28 cellular contexts compared by ENCODE assay signal in the genomic region with DNA sequence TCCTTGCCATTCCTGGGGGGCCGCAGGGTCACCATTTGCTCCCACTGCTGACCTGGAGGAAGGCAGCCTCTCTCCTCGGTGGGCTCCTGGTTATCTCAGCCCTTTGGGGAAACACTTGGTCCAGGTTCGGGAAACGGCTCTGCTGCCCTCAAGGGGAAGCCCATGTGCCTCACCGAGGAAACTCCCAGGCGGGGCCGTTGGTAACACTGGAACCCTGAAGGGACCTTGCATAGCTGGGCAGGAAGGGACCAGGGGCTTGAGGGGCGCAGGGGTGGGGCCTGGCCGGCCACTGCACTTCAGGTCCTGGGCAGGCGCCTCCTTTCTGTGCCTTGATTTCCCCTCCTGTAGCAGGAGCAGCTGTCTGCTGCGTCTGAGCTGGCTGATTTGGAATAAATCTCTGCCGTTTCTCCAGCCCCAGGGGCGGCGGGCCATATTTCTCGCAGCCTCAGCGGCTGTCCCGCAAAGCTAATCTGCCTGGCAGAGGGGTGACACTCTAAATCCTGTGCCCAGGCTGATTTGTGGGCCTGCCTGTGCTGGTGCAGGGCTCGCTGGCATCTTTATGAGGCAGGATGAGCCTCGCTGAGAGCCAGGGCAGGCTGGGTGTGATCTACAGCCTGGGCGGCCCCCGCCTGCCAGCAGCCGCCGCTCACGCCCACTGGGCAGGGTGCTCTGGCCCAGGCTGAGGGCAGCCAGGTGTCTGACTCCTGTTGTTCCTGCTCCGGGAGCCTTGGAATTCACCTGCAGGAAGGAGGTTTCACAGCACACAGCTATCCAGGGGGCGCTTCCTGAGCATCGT. TPM values are rescaled to one million over a fixed set of nuclear protein-coding genes. Genes with fewer than 3 reads are reported as not detected.
DNase-seq lines count a peak whose midpoint lies in the region; ATAC-seq and TF ChIP-seq lines count a peak whose summit lies in the region.
"Had no signal": no experiment of that assay in that cellular context is flagged by ENCODE, and none has a peak within 500 bp of the region (broad histone marks: within the 10 kb centered on the region; RNA-seq: fewer than 3 reads in every experiment).

No MANE protein-coding gene starts in this region.

- no peaks in the 10 kb centered on the region for H3K4me1 Mint-ChIP-seq in endodermal cell
- H3K4me1 Mint-ChIP-seq in T-helper 2 cell treated with Interferon-gamma antibody and Interleukin-4, amounts not matched to agents 5 μg/mL and 100 μg/mL, for 36 hours (ENCODE audit: low read depth): no peaks in the 10 kb centered on the region
- H3K4me1 Mint-ChIP-seq: IgD-negative memory B cell, natural killer cell had no signal

- peaks cover 0 to 61% of the 10 kb centered on the region in 2 donors for H3K27me3 ChIP-seq in breast epithelium
- no peaks in the 10 kb centered on the region for H3K27me3 ChIP-seq in endodermal cell (ENCODE audit: control insufficient read depth, insufficient read depth, low read length, poor library complexity, severe bottlenecking)
- H3K27me3 ChIP-seq in right atrium auricular region: no peaks in the 10 kb centered on the region
- H3K27me3 ChIP-seq: BLaER1 treated with 17β-estradiol and CSF1 and Interleukin-3, amounts not matched to agents 10 nM and 100 nM had no signal

- no peaks in the 10 kb centered on the region for H3K36me3 Mint-ChIP-seq in endodermal cell (ENCODE audit: low read depth)
- H3K36me3 Mint-ChIP-seq in T-helper 2 cell treated with Interferon-gamma antibody and Interleukin-4, amounts not matched to agents 5 μg/mL and 100 μg/mL, for 36 hours (ENCODE audit: low read depth): no peaks in the 10 kb centered on the region
- H3K36me3 Mint-ChIP-seq: activated naive CD4-positive, alpha-beta T cell treated with anti-CD3 and anti-CD28 coated beads, Interleukin-2, amount 50 U/mL, for 72 hours; IgD-negative memory B cell; natural killer cell had no signal

- no peaks in the 10 kb centered on the region for H3K27me3 Mint-ChIP-seq in endodermal cell (ENCODE audit: insufficient read depth)
- H3K27me3 Mint-ChIP-seq in T-helper 2 cell treated with Interferon-gamma antibody and Interleukin-4, amounts not matched to agents 5 μg/mL and 100 μg/mL, for 36 hours (ENCODE audit: low read depth): no peaks in the 10 kb centered on the region

- H3K4me1 ChIP-seq in breast epithelium (no peaks in the 10 kb centered on the region), endodermal cell (ENCODE audit: control insufficient read depth, insufficient read depth, low read length) (no peaks in the 10 kb centered on the region), right atrium auricular region (peaks cover 0 to 26% of the 10 kb centered on the region in 2 donors)
- H3K4me1 ChIP-seq: tibial nerve had no signal

- no peak overlapping the region for H3K27ac Mint-ChIP-seq in endodermal cell
- H3K27ac Mint-ChIP-seq in T-helper 2 cell treated with Interferon-gamma antibody and Interleukin-4, amounts not matched to agents 5 μg/mL and 100 μg/mL, for 36 hours: no peak overlapping the region
- H3K27ac Mint-ChIP-seq: activated naive CD4-positive, alpha-beta T cell treated with anti-CD3 and anti-CD28 coated beads, Interleukin-2, amount 50 U/mL, for 72 hours; activated T-helper 1 cell treated with anti-CD3 and anti-CD28 coated beads, Interleukin-12 subunit alpha, Interleukin-12 subunit beta, Interleukin-2, Interleukin-4 antibody, amounts not matched to agents 30 ng/mL and 10 ng/mL and 1 ng/mL, durations not matched to agents 14 hours and 24 hours and 36 hours; IgD-negative memory B cell; natural killer cell had no signal

- in situ Hi-C loops in T47D (cut with HindIII; ENCODE audit: low pct_unique_long_range_greater_than_20kb, low sequenced_read_pairs): no loop called here

- H3K9me3 ChIP-seq in breast epithelium: no peaks in the 10 kb centered on the region
- H3K9me3 ChIP-seq in endodermal cell (ENCODE audit: control insufficient read depth, low read length): no peaks in the 10 kb centered on the region
- no peaks in the 10 kb centered on the region for H3K9me3 ChIP-seq in right atrium auricular region
- H3K9me3 ChIP-seq: BLaER1 treated with 17β-estradiol and CSF1 and Interleukin-3, amounts not matched to agents 10 nM and 100 nM; lower lobe of right lung; tibial nerve had no signal

- no peak for ATAC-seq in HG03159 (IDR thresholded peaks at IDR 0.05; ENCODE audit: unreplicated experiment)
- ATAC-seq: activated CD4-positive, CD25-positive, alpha-beta regulatory T cell treated with anti-CD3 and anti-CD28 coated beads, Interleukin-2, amount 50 U/mL, for 24 hours; activated naive CD4-positive, alpha-beta T cell treated with anti-CD3 and anti-CD28 coated beads, Interleukin-2, amount 50 U/mL, for 72 hours; lower lobe of right lung; natural killer cell had no signal

- intact Hi-C loops in breast epithelium (cut with DNase I; ENCODE audit: low total_unique reads): no loop called here

- 78 to 87% methylated on average over 15 to 27 of the region's 27 CpGs for WGBS in endodermal cell (ENCODE audit: insufficient coverage in 1 of 2, insufficient read length in 1 of 2), 2 experiments

- H3K36me3 ChIP-seq in breast epithelium (no peaks in the 10 kb centered on the region), endodermal cell (ENCODE audit: control insufficient read depth, insufficient read depth, low read length) (no peaks in the 10 kb centered on the region), right atrium auricular region (no peaks in the 10 kb centered on the region)
- H3K36me3 ChIP-seq: BLaER1 treated with 17β-estradiol and CSF1 and Interleukin-3, amounts not matched to agents 10 nM and 100 nM; lower lobe of right lung; tibial nerve had no signal

- DNase-seq in T47D (ENCODE audit: low read depth in 1 of 2, low spot score in 1 of 2) (peak; percentile 30 to 53), breast epithelium (ENCODE audit: low spot score in 2 of 2) (no peak), NCI-H526 treated with DMSO at 0.1 percent for 48 hours (lab: John Stamatoyannopoulos, UW) (peak; percentile 22), endodermal cell (peak; percentile 78), putamen (ENCODE audit: low spot score) (no peak), right atrium auricular region (ENCODE audit: low spot score) (no peak)
- no peak for DNase-seq in T-helper 2 cell treated with Interferon-gamma antibody and Interleukin-4, amounts not matched to agents 5 μg/mL and 100 μg/mL, for 36 hours (ENCODE audit: low spot score)
- DNase-seq: ACHN; activated CD4-positive, alpha-beta T cell treated with anti-CD3 and anti-CD28 coated beads, Interleukin-2, amount 50 U/mL, for 48 hours; DND-41; effector CD8-positive, alpha-beta T cell; glutamatergic neuron; kidney; lower lobe of right lung; natural killer cell; NCI-H1105; NCI-H2029 treated with DMSO at 0.1 percent for 48 hours; retina; Right ventricle myocardium superior; T-helper 9 cell had no signal

- H3K27ac ChIP-seq in breast epithelium (no peak overlapping the region), endodermal cell (ENCODE audit: low read depth, low read length) (no peak overlapping the region), right atrium auricular region (no peak overlapping the region)
- H3K27ac ChIP-seq: BLaER1 treated with 17β-estradiol and CSF1 and Interleukin-3, amounts not matched to agents 10 nM and 100 nM; lower lobe of right lung; tibial nerve had no signal

- no peaks in the 10 kb centered on the region for H3K9me3 Mint-ChIP-seq in endodermal cell
- no peaks in the 10 kb centered on the region for H3K9me3 Mint-ChIP-seq in T-helper 2 cell treated with Interferon-gamma antibody and Interleukin-4, amounts not matched to agents 5 μg/mL and 100 μg/mL, for 36 hours
- H3K9me3 Mint-ChIP-seq: activated naive CD4-positive, alpha-beta T cell treated with anti-CD3 and anti-CD28 coated beads, Interleukin-2, amount 50 U/mL, for 72 hours; activated T-helper 1 cell treated with anti-CD3 and anti-CD28 coated beads, Interleukin-12 subunit alpha, Interleukin-12 subunit beta, Interleukin-2, Interleukin-4 antibody, amounts not matched to agents 30 ng/mL and 10 ng/mL and 1 ng/mL, durations not matched to agents 14 hours and 24 hours and 36 hours; IgD-negative memory B cell; natural killer cell had no signal

- no peak for TF ChIP-seq POLR2A in breast epithelium (IDR thresholded peaks at IDR 0.05)

- H3K9ac ChIP-seq in endodermal cell (ENCODE audit: extremely low read depth, low read length, poor library complexity, severe bottlenecking): no peak overlapping the region
- H3K9ac ChIP-seq: BLaER1 treated with 17β-estradiol and CSF1 and Interleukin-3, amounts not matched to agents 10 nM and 100 nM had no signal

- H3K4me3 ChIP-seq in breast epithelium: no peak overlapping the region
- H3K4me3 ChIP-seq in endodermal cell (ENCODE audit: low read length): no peak overlapping the region
- no peak overlapping the region for H3K4me3 ChIP-seq in right atrium auricular region
- H3K4me3 ChIP-seq: BLaER1 treated with 17β-estradiol and CSF1 and Interleukin-3, amounts not matched to agents 10 nM and 100 nM; lower lobe of right lung; tibial nerve had no signal

- no peak overlapping the region for H3K4me3 Mint-ChIP-seq in endodermal cell
- no peak overlapping the region for H3K4me3 Mint-ChIP-seq in T-helper 2 cell treated with Interferon-gamma antibody and Interleukin-4, amounts not matched to agents 5 μg/mL and 100 μg/mL, for 36 hours
- H3K4me3 Mint-ChIP-seq: activated T-helper 1 cell treated with anti-CD3 and anti-CD28 coated beads, Interleukin-12 subunit alpha, Interleukin-12 subunit beta, Interleukin-2, Interleukin-4 antibody, amounts not matched to agents 30 ng/mL and 10 ng/mL and 1 ng/mL, durations not matched to agents 14 hours and 24 hours and 36 hours; IgD-negative memory B cell; natural killer cell had no signal

- TF ChIP-seq CTCF in breast epithelium (IDR thresholded peaks at IDR 0.05) (no peak), endodermal cell (conservative IDR thresholded peaks at IDR 0.05) (peak; percentile 30), right atrium auricular region (IDR thresholded peaks at IDR 0.05) (no peak)

RNA-seq across cellular contexts. Expression of gene KIF26A, which starts 49.7 kb away (rescaled TPM):
- total RNA-seq in breast epithelium (1 to 10 TPM; 1.4 to 4.6 (median 2.2) TPM), endodermal cell (10 to 100 TPM; 36.7 to 54.8 TPM), right atrium auricular region (10 to 100 TPM in 1 of 2 donors, 1 to 10 TPM in 1; 5.6 to 14.1 TPM)
- polyA plus RNA-seq in endodermal cell (2013, experiment 1 of 2): 9.9 TPM
- 8.4 TPM for polyA plus RNA-seq in endodermal cell (2013, experiment 2 of 2)
- total RNA-seq: natural killer cell, osteoblast had no signal
- polyA plus RNA-seq: IgD-negative memory B cell had no signal

Comparison
In these comparisons a context has a peak if more than half of its experiments do, and no peak if none do; other contexts are left out.
1. DNase-seq: peak in T47D (2 of 2), NCI-H526 treated with DMSO at 0.1 percent for 48 hours (single experiment) and endodermal cell (single experiment); none in breast epithelium (0 of 2), putamen (single experiment), right atrium auricular region (single experiment) and T-helper 2 cell treated with Interferon-gamma antibody and Interleukin-4, amounts not matched to agents 5 μg/mL and 100 μg/mL, for 36 hours (single experiment).